In the genomic region with DNA sequence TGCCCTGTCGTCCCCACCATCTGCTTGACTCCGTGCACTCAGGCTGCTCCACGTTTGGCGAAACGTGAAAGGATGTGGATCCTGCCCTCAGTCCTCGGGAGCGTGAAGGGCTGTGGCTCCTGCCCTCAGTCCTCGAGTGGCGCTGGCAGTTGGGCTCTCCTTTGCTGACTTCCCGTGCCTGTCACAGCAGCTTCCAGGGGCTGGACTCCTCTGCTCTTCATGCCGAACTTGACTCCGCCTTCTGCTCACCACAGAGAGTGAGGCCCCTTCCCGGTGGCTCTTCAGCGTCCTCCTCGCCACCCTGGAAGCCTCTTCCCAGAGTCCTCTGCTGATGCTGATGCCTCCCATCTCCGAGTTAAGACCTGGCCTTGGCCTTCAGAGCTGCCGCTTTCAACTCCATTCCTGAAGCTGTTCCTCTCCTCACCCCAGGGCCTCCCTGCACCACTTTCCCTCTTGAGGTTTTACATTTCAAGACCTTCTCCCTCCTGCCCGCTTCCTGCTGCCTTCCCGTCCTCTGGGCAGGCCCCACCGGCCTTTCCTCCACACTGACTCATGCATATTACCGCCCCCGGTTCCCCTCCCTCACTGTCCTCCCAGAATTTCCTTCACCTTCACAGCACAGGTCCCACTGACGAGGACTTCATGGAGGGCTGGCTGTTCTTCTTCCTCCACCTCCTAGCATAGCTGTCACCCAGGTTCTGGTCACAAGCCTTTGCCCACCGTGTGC, we compare ENCODE assay signal across 17 cellular contexts.
"Had no signal": no experiment of that assay in that cellular context is flagged by ENCODE, and none has a peak within 500 bp of the region (broad histone marks: within the 10 kb centered on the region; RNA-seq: fewer than 3 reads in every experiment).

No MANE protein-coding gene starts in this region.

- H3K4me3 Mint-ChIP-seq: activated naive CD4-positive, alpha-beta T cell treated with anti-CD3 and anti-CD28 coated beads for 36 hours; central memory CD8-positive, alpha-beta T cell had no signal

- H3K4me2 ChIP-seq: hepatocyte had no signal

- H3K9me3 ChIP-seq: body of pancreas, esophagus muscularis mucosa, pancreas, sigmoid colon, spleen, tibial artery, uterus had no signal

- DNase-seq: activated CD4-positive, alpha-beta T cell treated with anti-CD3 and anti-CD28 coated beads, Interleukin-2, amount 50 U/mL, for 1 hour; activated CD4-positive, CD25-positive, alpha-beta regulatory T cell; activated naive CD4-positive, alpha-beta T cell treated with anti-CD3 and anti-CD28 coated beads for 36 hours; activated T-cell treated with anti-CD3 and anti-CD28 coated beads for 4 hours; body of pancreas; pancreas; sigmoid colon; spleen; stimulated activated CD4-positive, alpha-beta T cell treated with anti-CD3 and anti-CD28 coated beads, Interleukin-1b, Interleukin-23, amount 100 ng/mL, for 48 hours; SW 1271; tibial artery; uterus had no signal

- H3K27ac ChIP-seq: body of pancreas, coronary artery, esophagus muscularis mucosa, hepatocyte, pancreas, sigmoid colon, spleen, tibial artery, uterus had no signal

- H3K4me3 ChIP-seq: body of pancreas, coronary artery, esophagus muscularis mucosa, hepatocyte, pancreas, sigmoid colon, spleen, tibial artery, uterus had no signal

- H3K9me3 Mint-ChIP-seq: activated naive CD4-positive, alpha-beta T cell treated with anti-CD3 and anti-CD28 coated beads for 36 hours; activated T-helper 2 cell treated with anti-CD3 and anti-CD28 coated beads, Interferon-gamma antibody, Interleukin-2, Interleukin-4, amounts not matched to agents 10 μg/mL and 5 μg/mL and 100 μg/mL, durations not matched to agents 14 hours and 24 hours and 36 hours; central memory CD8-positive, alpha-beta T cell had no signal

- H3K27me3 ChIP-seq: body of pancreas, esophagus muscularis mucosa, hepatocyte, pancreas, sigmoid colon, spleen, tibial artery, uterus had no signal

- H3K4me1 ChIP-seq: body of pancreas, esophagus muscularis mucosa, pancreas, sigmoid colon, spleen, tibial artery, uterus had no signal

- H3K27ac Mint-ChIP-seq: activated naive CD4-positive, alpha-beta T cell treated with anti-CD3 and anti-CD28 coated beads for 36 hours; activated T-helper 2 cell treated with anti-CD3 and anti-CD28 coated beads, Interferon-gamma antibody, Interleukin-2, Interleukin-4, amounts not matched to agents 10 μg/mL and 5 μg/mL and 100 μg/mL, durations not matched to agents 14 hours and 24 hours and 36 hours had no signal

- H3K36me3 ChIP-seq: esophagus muscularis mucosa, pancreas, sigmoid colon, spleen, tibial artery, uterus had no signal

- ATAC-seq: body of pancreas, pancreas had no signal

- H3K79me2 ChIP-seq: hepatocyte had no signal

- H3K4me1 Mint-ChIP-seq: central memory CD8-positive, alpha-beta T cell had no signal

- H2AFZ ChIP-seq: hepatocyte had no signal
